Comparison of ENCODE assay signal across 1 cellular context in genomic region chr4:27100713-27101112, GRCh38.
TF ChIP-seq lines count a peak whose summit lies in the region.

No MANE protein-coding gene starts in this region.

TF ChIP-seq in GM23338, 12 proteins besides CTCF, POLR2A, EP300 and RAD21:
- TF ChIP-seq ZNF462 (CRISPR knock-in tag; IDR thresholded peaks at IDR 0.05) (no peak), POLR2AphosphoS5 (IDR thresholded peaks at IDR 0.05; ENCODE audit: low read depth) (no peak), ZNF114 (CRISPR knock-in tag; IDR thresholded peaks at IDR 0.05) (no peak), EZH2phosphoT487 (IDR thresholded peaks at IDR 0.05; ENCODE audit: unreplicated experiment) (no peak), ZNF331 (CRISPR knock-in tag; IDR thresholded peaks at IDR 0.05; ENCODE audit: low read depth) (no peak), NANOG (IDR thresholded peaks at IDR 0.05; ENCODE audit: borderline replicate concordance) (no peak), STAT1 (IDR thresholded peaks at IDR 0.05; ENCODE audit: unreplicated experiment) (no peak), CREB1 (CRISPR knock-in tag; IDR thresholded peaks at IDR 0.05; ENCODE audit: low read depth) (no peak), JUNB (IDR thresholded peaks at IDR 0.05; ENCODE audit: unreplicated experiment) (no peak), EZH2 (IDR thresholded peaks at IDR 0.05; ENCODE audit: low read depth, unreplicated experiment) (no peak), REST (IDR thresholded peaks at IDR 0.05; ENCODE audit: unreplicated experiment) (no peak), ETS1 (IDR thresholded peaks at IDR 0.05) (no peak)
